Comparison of ENCODE assay signal across 26 cellular contexts in genomic region chr9:792331-793260, GRCh38. TPM values are rescaled to one million over a fixed set of nuclear protein-coding genes. Genes with fewer than 3 reads are reported as not detected.
DNase-seq lines count a peak whose midpoint lies in the region; ATAC-seq and TF ChIP-seq lines count a peak whose summit lies in the region.
"Had no signal": no experiment of that assay in that cellular context is flagged by ENCODE, and none has a peak within 500 bp of the region (broad histone marks: within the 10 kb centered on the region; RNA-seq: fewer than 3 reads in every experiment).

No MANE protein-coding gene starts in this region.

- no peak overlapping the region for H3K4me3 ChIP-seq in AG10803 (ENCODE audit: low read length)
- H3K4me3 ChIP-seq in NB4 (ENCODE audit: low read depth, low read length) = no peak overlapping the region
- H3K4me3 ChIP-seq in lower lobe of right lung = no peak overlapping the region
- H3K4me3 ChIP-seq in psoas muscle = no peak overlapping the region
- H3K4me3 ChIP-seq: esophagus squamous epithelium, heart right ventricle, lung, MG63 had no signal

- WGBS in psoas muscle, 3 donors = 70 to 74% (median 71%) methylated on average over 15 of the region's 15 CpGs

- DNase-seq in AG10803 (ENCODE audit: low read depth) (peak; percentile 16), NB4 (ENCODE audit: low read depth) (peak; percentile 87), fibroblast of gingiva (ENCODE audit: low read depth) (peak; percentile 65), lower lobe of right lung (peak; percentile 46), NCI-H187 (lab: John Stamatoyannopoulos, UW) (no peak), psoas muscle (no peak), COLO829 (ENCODE audit: low spot score) (no peak), midbrain (lab: John Stamatoyannopoulos, UW) (no peak)
- DNase-seq: ACHN; activated CD4-positive, alpha-beta T cell treated with anti-CD3 and anti-CD28 coated beads for 4 hours; DMS 273 treated with DMSO at 0.1 percent for 48 hours; effector memory CD4-positive, alpha-beta T cell; esophagus squamous epithelium; GDM1; heart right ventricle; MG63; NCI-H187 treated with DMSO at 0.1 percent for 48 hours; right cardiac atrium; substantia nigra; T-cell had no signal

- no peaks in the 10 kb centered on the region for H3K9me3 ChIP-seq in lower lobe of right lung
- no peaks in the 10 kb centered on the region for H3K9me3 ChIP-seq in psoas muscle
- H3K9me3 ChIP-seq: esophagus squamous epithelium, MG63 had no signal

- H3K36me3 ChIP-seq in lower lobe of right lung (no peaks in the 10 kb centered on the region), psoas muscle (ENCODE audit: insufficient read depth in 1 of 2, low read depth in 1 of 2) (no peaks in the 10 kb centered on the region)
- H3K36me3 ChIP-seq: esophagus squamous epithelium, heart right ventricle, MG63 had no signal

- H3K27ac ChIP-seq in lower lobe of right lung = peak overlapping the region; percentile 41
- no peak overlapping the region for H3K27ac ChIP-seq in psoas muscle
- H3K27ac ChIP-seq: esophagus squamous epithelium, heart right ventricle had no signal

- H3K4me1 ChIP-seq in lower lobe of right lung (no peaks in the 10 kb centered on the region), psoas muscle (no peaks in the 10 kb centered on the region)
- H3K4me1 ChIP-seq: esophagus squamous epithelium, heart right ventricle had no signal

- TF ChIP-seq CTCF in AG10803 (conservative IDR thresholded peaks at IDR 0.05; ENCODE audit: low read length) (no peak), NB4 (IDR thresholded peaks at IDR 0.05; ENCODE audit: low read depth, low read length) (no peak), lower lobe of right lung (IDR thresholded peaks at IDR 0.05) (no peak), psoas muscle (IDR thresholded peaks at IDR 0.05) (no peak)

- TF ChIP-seq POLR2A in NB4 (IDR thresholded peaks at IDR 0.05; ENCODE audit: extremely low read depth, insufficient read length) = no peak

- H3K27me3 ChIP-seq in lower lobe of right lung (ENCODE audit: low read depth) = no peaks in the 10 kb centered on the region
- H3K27me3 ChIP-seq in psoas muscle (ENCODE audit: insufficient read depth in 3 of 3, low read length in 2 of 3) = no peaks in the 10 kb centered on the region
- H3K27me3 ChIP-seq: esophagus squamous epithelium, heart right ventricle, MG63 had no signal

- ATAC-seq in lower lobe of right lung = peak; percentile 87 to 90
- no peak for ATAC-seq in psoas muscle
- ATAC-seq: heart right ventricle, right cardiac atrium, T-cell had no signal

- intact Hi-C loops in lower lobe of right lung (cut with DNase I) (no loop called here), psoas muscle (cut with DNase I) (no loop called here)

RNA-seq across cellular contexts. Expression of gene DMRT1, which starts 48.9 kb away (rescaled TPM):
- not detected for total RNA-seq in lower lobe of right lung
- not detected for total RNA-seq in psoas muscle
- polyA plus RNA-seq in psoas muscle = not detected
- total RNA-seq: astrocyte, cerebellum, esophagus squamous epithelium, heart right ventricle, lung, NCI-H460, omental fat pad, right cardiac atrium, T-cell had no signal
- polyA plus RNA-seq: heart right ventricle, IgD-negative memory B cell, lung, right cardiac atrium had no signal

Comparison
In these comparisons a context has a peak if more than half of its experiments do, and no peak if none do; other contexts are left out.
1. DNase-seq: peak in AG10803 (single experiment), NB4 (single experiment), fibroblast of gingiva (single experiment) and lower lobe of right lung (single experiment); none in NCI-H187 (0 of 2), psoas muscle (0 of 2), COLO829 (single experiment) and midbrain (single experiment).
2. ATAC-seq: peak in lower lobe of right lung (2 of 2); none in psoas muscle (0 of 4).